Comparison of ENCODE assay signal across 1 cellular context in the genomic region with DNA sequence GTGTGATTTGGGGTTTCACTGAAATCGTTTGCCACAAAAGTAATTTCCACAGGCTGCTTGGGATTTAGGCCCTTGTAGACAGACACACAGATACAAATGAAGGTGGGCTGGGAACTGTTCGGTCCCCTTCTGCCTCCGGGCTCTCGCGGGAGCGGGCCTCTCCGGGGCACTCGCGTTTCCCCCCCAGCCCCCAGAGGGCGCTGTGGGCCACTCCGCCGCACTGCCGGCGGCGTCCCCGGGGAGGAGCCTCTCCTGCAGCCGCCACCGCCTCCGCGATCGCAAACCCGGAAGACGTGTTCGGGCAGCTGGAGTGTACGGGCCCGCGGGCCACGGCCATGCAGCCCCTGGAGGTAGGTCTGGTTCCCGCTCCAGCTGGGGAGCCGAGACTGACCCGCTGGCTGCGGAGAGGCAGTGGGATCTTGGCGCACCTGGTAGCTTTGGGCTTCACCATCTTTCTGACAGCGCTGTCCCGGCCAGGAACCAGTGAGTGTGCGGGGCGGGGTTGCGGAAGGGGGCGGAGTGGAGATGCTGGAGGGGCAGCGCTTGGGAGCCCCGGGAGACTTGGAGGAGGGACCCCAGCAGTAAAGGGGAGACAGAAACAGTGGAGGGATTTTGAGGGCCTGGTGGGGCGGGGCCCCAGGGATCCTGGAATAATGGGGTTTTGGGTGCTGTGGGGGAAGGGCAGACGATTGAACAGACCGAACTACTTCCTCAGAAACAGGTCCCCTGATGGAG.
TF ChIP-seq lines count a peak whose summit lies in the region.

A gene with protein sequence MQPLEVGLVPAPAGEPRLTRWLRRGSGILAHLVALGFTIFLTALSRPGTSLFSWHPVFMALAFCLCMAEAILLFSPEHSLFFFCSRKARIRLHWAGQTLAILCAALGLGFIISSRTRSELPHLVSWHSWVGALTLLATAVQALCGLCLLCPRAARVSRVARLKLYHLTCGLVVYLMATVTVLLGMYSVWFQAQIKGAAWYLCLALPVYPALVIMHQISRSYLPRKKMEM (plus strand): TSS at position 290 of the 735 bp plus-strand sequence. CDS start 46 bp downstream, at position 336.

TF ChIP-seq in HepG2, 621 proteins besides CTCF, POLR2A, EP300 and RAD21 (continued from another document and continues in another):
- TF ChIP-seq, protein P1, sequence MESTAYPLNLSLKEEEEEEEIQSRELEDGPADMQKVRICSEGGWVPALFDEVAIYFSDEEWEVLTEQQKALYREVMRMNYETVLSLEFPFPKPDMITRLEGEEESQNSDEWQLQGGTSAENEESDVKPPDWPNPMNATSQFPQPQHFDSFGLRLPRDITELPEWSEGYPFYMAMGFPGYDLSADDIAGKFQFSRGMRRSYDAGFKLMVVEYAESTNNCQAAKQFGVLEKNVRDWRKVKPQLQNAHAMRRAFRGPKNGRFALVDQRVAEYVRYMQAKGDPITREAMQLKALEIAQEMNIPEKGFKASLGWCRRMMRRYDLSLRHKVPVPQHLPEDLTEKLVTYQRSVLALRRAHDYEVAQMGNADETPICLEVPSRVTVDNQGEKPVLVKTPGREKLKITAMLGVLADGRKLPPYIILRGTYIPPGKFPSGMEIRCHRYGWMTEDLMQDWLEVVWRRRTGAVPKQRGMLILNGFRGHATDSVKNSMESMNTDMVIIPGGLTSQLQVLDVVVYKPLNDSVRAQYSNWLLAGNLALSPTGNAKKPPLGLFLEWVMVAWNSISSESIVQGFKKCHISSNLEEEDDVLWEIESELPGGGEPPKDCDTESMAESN (CRISPR knock-in tag; conservative IDR thresholded peaks at IDR 0.05) = peak; percentile 62; the same call in 1 of the 2 replicates
- TF ChIP-seq POLR2AphosphoS2 (IDR thresholded peaks at IDR 0.05; ENCODE audit: low read depth, low read length) = no peak
- TF ChIP-seq, protein P2, sequence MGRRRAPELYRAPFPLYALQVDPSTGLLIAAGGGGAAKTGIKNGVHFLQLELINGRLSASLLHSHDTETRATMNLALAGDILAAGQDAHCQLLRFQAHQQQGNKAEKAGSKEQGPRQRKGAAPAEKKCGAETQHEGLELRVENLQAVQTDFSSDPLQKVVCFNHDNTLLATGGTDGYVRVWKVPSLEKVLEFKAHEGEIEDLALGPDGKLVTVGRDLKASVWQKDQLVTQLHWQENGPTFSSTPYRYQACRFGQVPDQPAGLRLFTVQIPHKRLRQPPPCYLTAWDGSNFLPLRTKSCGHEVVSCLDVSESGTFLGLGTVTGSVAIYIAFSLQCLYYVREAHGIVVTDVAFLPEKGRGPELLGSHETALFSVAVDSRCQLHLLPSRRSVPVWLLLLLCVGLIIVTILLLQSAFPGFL (CRISPR knock-in tag; IDR thresholded peaks at IDR 0.05) = no peak
- peak; percentile 90; the same call in 1 of the 2 replicates for TF ChIP-seq MAZ (IDR thresholded peaks at IDR 0.05; ENCODE audit: borderline replicate concordance, low read depth, low read length)
- TF ChIP-seq MAZ (CRISPR knock-in tag; IDR thresholded peaks at IDR 0.05; ENCODE audit: low read depth) = peak; percentile 73
- TF ChIP-seq, protein P3, sequence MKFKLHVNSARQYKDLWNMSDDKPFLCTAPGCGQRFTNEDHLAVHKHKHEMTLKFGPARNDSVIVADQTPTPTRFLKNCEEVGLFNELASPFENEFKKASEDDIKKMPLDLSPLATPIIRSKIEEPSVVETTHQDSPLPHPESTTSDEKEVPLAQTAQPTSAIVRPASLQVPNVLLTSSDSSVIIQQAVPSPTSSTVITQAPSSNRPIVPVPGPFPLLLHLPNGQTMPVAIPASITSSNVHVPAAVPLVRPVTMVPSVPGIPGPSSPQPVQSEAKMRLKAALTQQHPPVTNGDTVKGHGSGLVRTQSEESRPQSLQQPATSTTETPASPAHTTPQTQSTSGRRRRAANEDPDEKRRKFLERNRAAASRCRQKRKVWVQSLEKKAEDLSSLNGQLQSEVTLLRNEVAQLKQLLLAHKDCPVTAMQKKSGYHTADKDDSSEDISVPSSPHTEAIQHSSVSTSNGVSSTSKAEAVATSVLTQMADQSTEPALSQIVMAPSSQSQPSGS (CRISPR knock-in tag; IDR thresholded peaks at IDR 0.05) = peak; percentile 47; the same call in 1 of the 2 replicates
- TF ChIP-seq ZNF773 (CRISPR knock-in tag; IDR thresholded peaks at IDR 0.05; ENCODE audit: borderline replicate concordance) = peak; percentile 79; the same call in 1 of the 2 replicates
- TF ChIP-seq, protein P4, sequence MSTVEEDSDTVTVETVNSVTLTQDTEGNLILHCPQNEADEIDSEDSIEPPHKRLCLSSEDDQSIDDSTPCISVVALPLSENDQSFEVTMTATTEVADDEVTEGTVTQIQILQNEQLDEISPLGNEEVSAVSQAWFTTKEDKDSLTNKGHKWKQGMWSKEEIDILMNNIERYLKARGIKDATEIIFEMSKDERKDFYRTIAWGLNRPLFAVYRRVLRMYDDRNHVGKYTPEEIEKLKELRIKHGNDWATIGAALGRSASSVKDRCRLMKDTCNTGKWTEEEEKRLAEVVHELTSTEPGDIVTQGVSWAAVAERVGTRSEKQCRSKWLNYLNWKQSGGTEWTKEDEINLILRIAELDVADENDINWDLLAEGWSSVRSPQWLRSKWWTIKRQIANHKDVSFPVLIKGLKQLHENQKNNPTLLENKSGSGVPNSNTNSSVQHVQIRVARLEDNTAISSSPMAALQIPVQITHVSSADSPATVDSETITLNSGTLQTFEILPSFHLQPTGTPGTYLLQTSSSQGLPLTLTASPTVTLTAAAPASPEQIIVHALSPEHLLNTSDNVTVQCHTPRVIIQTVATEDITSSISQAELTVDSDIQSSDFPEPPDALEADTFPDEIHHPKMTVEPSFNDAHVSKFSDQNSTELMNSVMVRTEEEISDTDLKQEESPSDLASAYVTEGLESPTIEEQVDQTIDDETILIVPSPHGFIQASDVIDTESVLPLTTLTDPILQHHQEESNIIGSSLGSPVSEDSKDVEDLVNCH (CRISPR knock-in tag; IDR thresholded peaks at IDR 0.05) = no peak
- TF ChIP-seq THAP11 (CRISPR knock-in tag; IDR thresholded peaks at IDR 0.05) = peak; percentile 90
- TF ChIP-seq DNMT3B (CRISPR knock-in tag; conservative IDR thresholded peaks at IDR 0.05) = no peak
- no peak for TF ChIP-seq RBM22 (optimal IDR thresholded peaks at IDR 0.05; ENCODE audit: low read length)
- TF ChIP-seq FOXK1 (CRISPR knock-in tag; IDR thresholded peaks at IDR 0.05; ENCODE audit: borderline replicate concordance, low read depth) = peak; percentile 67; the same call in 1 of the 2 replicates
- no peak for TF ChIP-seq ZNF3 (CRISPR knock-in tag; IDR thresholded peaks at IDR 0.05)
- 0 out of 2 replicates have a peak, but pooled peaks have one; percentile 52 for TF ChIP-seq ZNF180 (CRISPR knock-in tag; IDR thresholded peaks at IDR 0.05; ENCODE audit: borderline replicate concordance, low read depth)
- peak; percentile 84; the same call in 1 of the 2 replicates for TF ChIP-seq KAT7 (CRISPR knock-in tag; IDR thresholded peaks at IDR 0.05; ENCODE audit: borderline replicate concordance)
- TF ChIP-seq, protein P5, sequence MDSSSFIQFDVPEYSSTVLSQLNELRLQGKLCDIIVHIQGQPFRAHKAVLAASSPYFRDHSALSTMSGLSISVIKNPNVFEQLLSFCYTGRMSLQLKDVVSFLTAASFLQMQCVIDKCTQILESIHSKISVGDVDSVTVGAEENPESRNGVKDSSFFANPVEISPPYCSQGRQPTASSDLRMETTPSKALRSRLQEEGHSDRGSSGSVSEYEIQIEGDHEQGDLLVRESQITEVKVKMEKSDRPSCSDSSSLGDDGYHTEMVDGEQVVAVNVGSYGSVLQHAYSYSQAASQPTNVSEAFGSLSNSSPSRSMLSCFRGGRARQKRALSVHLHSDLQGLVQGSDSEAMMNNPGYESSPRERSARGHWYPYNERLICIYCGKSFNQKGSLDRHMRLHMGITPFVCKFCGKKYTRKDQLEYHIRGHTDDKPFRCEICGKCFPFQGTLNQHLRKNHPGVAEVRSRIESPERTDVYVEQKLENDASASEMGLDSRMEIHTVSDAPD (CRISPR knock-in tag; IDR thresholded peaks at IDR 0.05) = peak; percentile 61; the same call in 1 of the 2 replicates
- TF ChIP-seq, protein P6, sequence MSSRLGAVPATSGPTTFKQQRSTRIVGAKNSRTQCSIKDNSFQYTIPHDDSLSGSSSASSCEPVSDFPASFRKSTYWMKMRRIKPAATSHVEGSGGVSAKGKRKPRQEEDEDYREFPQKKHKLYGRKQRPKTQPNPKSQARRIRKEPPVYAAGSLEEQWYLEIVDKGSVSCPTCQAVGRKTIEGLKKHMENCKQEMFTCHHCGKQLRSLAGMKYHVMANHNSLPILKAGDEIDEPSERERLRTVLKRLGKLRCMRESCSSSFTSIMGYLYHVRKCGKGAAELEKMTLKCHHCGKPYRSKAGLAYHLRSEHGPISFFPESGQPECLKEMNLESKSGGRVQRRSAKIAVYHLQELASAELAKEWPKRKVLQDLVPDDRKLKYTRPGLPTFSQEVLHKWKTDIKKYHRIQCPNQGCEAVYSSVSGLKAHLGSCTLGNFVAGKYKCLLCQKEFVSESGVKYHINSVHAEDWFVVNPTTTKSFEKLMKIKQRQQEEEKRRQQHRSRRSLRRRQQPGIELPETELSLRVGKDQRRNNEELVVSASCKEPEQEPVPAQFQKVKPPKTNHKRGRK (CRISPR knock-in tag; IDR thresholded peaks at IDR 0.05) = no peak
- TF ChIP-seq NCOA2 (CRISPR knock-in tag; IDR thresholded peaks at IDR 0.05) = no peak; the same call in 1 of the 2 replicates
- TF ChIP-seq GLI4 (CRISPR knock-in tag; IDR thresholded peaks at IDR 0.05; ENCODE audit: borderline replicate concordance) = no peak
- TF ChIP-seq, protein P7, sequence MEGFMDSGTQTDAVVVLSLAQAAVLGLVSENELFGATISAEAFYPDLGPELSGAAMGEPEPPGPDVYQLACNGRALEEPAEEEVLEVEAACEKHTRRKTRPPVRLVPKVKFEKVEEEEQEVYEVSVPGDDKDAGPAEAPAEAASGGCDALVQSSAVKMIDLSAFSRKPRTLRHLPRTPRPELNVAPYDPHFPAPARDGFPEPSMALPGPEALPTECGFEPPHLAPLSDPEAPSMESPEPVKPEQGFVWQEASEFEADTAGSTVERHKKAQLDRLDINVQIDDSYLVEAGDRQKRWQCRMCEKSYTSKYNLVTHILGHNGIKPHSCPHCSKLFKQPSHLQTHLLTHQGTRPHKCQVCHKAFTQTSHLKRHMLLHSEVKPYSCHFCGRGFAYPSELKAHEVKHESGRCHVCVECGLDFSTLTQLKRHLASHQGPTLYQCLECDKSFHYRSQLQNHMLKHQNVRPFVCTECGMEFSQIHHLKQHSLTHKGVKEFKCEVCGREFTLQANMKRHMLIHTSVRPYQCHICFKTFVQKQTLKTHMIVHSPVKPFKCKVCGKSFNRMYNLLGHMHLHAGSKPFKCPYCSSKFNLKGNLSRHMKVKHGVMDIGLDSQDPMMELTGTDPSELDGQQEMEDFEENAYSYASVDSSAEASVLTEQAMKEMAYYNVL (CRISPR knock-in tag; IDR thresholded peaks at IDR 0.05; ENCODE audit: borderline replicate concordance) = no peak; the same call in 1 of the 2 replicates
- no peak for TF ChIP-seq ZNF816 (CRISPR knock-in tag; IDR thresholded peaks at IDR 0.05; ENCODE audit: borderline replicate concordance)
- TF ChIP-seq TARDBP (CRISPR knock-in tag; IDR thresholded peaks at IDR 0.05) = peak; percentile 87; the same call in 1 of the 2 replicates
- TF ChIP-seq, protein P8, sequence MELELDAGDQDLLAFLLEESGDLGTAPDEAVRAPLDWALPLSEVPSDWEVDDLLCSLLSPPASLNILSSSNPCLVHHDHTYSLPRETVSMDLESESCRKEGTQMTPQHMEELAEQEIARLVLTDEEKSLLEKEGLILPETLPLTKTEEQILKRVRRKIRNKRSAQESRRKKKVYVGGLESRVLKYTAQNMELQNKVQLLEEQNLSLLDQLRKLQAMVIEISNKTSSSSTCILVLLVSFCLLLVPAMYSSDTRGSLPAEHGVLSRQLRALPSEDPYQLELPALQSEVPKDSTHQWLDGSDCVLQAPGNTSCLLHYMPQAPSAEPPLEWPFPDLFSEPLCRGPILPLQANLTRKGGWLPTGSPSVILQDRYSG (CRISPR knock-in tag; IDR thresholded peaks at IDR 0.05) = no peak
- TF ChIP-seq ZNF567 (CRISPR knock-in tag; IDR thresholded peaks at IDR 0.05; ENCODE audit: borderline replicate concordance) = peak; percentile 52; the same call in 1 of the 2 replicates
- peak; percentile 73; the same call in 1 of the 2 replicates for TF ChIP-seq HES4 (CRISPR knock-in tag; IDR thresholded peaks at IDR 0.05; ENCODE audit: borderline replicate concordance)
- TF ChIP-seq ZNF550 (CRISPR knock-in tag; IDR thresholded peaks at IDR 0.05; ENCODE audit: borderline replicate concordance) = no peak
- TF ChIP-seq, protein P9, sequence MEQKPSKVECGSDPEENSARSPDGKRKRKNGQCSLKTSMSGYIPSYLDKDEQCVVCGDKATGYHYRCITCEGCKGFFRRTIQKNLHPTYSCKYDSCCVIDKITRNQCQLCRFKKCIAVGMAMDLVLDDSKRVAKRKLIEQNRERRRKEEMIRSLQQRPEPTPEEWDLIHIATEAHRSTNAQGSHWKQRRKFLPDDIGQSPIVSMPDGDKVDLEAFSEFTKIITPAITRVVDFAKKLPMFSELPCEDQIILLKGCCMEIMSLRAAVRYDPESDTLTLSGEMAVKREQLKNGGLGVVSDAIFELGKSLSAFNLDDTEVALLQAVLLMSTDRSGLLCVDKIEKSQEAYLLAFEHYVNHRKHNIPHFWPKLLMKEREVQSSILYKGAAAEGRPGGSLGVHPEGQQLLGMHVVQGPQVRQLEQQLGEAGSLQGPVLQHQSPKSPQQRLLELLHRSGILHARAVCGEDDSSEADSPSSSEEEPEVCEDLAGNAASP (CRISPR knock-in tag; IDR thresholded peaks at IDR 0.05; ENCODE audit: borderline replicate concordance) = no peak
- TF ChIP-seq, protein P10, sequence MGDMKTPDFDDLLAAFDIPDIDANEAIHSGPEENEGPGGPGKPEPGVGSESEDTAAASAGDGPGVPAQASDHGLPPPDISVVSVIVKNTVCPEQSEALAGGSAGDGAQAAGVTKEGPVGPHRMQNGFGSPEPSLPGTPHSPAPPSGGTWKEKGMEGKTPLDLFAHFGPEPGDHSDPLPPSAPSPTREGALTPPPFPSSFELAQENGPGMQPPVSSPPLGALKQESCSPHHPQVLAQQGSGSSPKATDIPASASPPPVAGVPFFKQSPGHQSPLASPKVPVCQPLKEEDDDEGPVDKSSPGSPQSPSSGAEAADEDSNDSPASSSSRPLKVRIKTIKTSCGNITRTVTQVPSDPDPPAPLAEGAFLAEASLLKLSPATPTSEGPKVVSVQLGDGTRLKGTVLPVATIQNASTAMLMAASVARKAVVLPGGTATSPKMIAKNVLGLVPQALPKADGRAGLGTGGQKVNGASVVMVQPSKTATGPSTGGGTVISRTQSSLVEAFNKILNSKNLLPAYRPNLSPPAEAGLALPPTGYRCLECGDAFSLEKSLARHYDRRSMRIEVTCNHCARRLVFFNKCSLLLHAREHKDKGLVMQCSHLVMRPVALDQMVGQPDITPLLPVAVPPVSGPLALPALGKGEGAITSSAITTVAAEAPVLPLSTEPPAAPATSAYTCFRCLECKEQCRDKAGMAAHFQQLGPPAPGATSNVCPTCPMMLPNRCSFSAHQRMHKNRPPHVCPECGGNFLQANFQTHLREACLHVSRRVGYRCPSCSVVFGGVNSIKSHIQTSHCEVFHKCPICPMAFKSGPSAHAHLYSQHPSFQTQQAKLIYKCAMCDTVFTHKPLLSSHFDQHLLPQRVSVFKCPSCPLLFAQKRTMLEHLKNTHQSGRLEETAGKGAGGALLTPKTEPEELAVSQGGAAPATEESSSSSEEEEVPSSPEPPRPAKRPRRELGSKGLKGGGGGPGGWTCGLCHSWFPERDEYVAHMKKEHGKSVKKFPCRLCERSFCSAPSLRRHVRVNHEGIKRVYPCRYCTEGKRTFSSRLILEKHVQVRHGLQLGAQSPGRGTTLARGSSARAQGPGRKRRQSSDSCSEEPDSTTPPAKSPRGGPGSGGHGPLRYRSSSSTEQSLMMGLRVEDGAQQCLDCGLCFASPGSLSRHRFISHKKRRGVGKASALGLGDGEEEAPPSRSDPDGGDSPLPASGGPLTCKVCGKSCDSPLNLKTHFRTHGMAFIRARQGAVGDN (CRISPR knock-in tag; IDR thresholded peaks at IDR 0.05) = peak; percentile 89
- no peak for TF ChIP-seq ZNF570 (CRISPR knock-in tag; IDR thresholded peaks at IDR 0.05; ENCODE audit: borderline replicate concordance)
- no peak for TF ChIP-seq HOXA5 (CRISPR knock-in tag; IDR thresholded peaks at IDR 0.05)
- TF ChIP-seq ZNF781 (CRISPR knock-in tag; IDR thresholded peaks at IDR 0.05; ENCODE audit: borderline replicate concordance, not compliant biosample characterization) = peak; percentile 62
- TF ChIP-seq SIX1 (CRISPR knock-in tag; IDR thresholded peaks at IDR 0.05; ENCODE audit: borderline replicate concordance) = no peak
